Comparison of ENCODE assay signal across 28 cellular contexts in the genomic region with DNA sequence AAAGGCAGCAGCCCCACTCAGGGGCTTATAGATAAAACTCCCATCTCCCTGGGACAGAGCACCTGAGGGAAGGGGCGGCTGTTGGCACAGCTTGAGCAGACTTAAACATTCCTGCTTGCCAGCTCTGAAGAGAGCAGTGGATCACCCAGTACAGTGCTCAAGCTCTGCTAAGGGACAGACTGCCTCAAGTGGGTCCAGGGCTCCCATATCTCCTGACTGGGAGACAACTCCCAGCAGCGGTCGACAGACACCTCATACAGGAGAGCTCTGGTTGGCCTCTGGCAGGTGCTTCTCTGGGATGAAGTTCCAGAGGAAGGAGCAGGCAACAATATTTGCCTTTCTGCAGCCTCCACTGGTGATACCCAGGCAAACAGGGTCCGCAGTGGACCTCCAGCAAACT.
A peak's percentile ranks its signal among the peaks of the same experiment; 100 is the strongest.
DNase-seq lines count a peak whose midpoint lies in the region; ATAC-seq, FAIRE-seq and TF ChIP-seq lines count a peak whose summit lies in the region.
"Had no signal": no experiment of that assay in that cellular context is flagged by ENCODE, and none has a peak within 500 bp of the region (broad histone marks: within the 10 kb centered on the region; RNA-seq: fewer than 3 reads in every experiment).

No MANE protein-coding gene starts in this region.

- no peak for TF ChIP-seq EP300 in sigmoid colon (IDR thresholded peaks at IDR 0.05)

- H3K4me1 Mint-ChIP-seq in chondrocyte (ENCODE audit: low read depth): no peaks in the 10 kb centered on the region
- no peaks in the 10 kb centered on the region for H3K4me1 Mint-ChIP-seq in activated CD8-positive, alpha-beta T cell treated with anti-CD3 and anti-CD28 coated beads, Interleukin-2, amount 10 ng/mL, durations not matched to agents 7 days and 5 days (ENCODE audit: low read depth)
- H3K4me1 Mint-ChIP-seq: CD14-positive monocyte; CD4-positive, alpha-beta memory T cell; CD4-positive, CD25-positive, alpha-beta regulatory T cell; CD8-positive, alpha-beta memory T cell had no signal

- ATAC-seq in Right ventricle myocardium inferior: no peak
- ATAC-seq in pancreas: no peak
- no peak for ATAC-seq in activated CD8-positive, alpha-beta T cell treated with anti-CD3 and anti-CD28 coated beads, Interleukin-2, amount 10 ng/mL, durations not matched to agents 7 days and 5 days
- ATAC-seq: GM12878 had no signal

- peaks cover 6% of the 10 kb centered on the region for H3K36me3 Mint-ChIP-seq in chondrocyte (ENCODE audit: low read depth)
- no peaks in the 10 kb centered on the region for H3K36me3 Mint-ChIP-seq in activated CD8-positive, alpha-beta T cell treated with anti-CD3 and anti-CD28 coated beads, Interleukin-2, amount 10 ng/mL, durations not matched to agents 7 days and 5 days (ENCODE audit: low read depth)
- H3K36me3 Mint-ChIP-seq: CD14-positive monocyte; CD4-positive, alpha-beta memory T cell; CD4-positive, CD25-positive, alpha-beta regulatory T cell; CD8-positive, alpha-beta memory T cell had no signal

- CTCF ChIA-PET in activated CD8-positive, alpha-beta T cell treated with anti-CD3 and anti-CD28 coated beads, Interleukin-2, amount 10 ng/mL, durations not matched to agents 7 days and 5 days (lab: Charles Lee): no interaction called here

- H3K27me3 Mint-ChIP-seq in chondrocyte (ENCODE audit: low read depth): peaks cover 19% of the 10 kb centered on the region
- H3K27me3 Mint-ChIP-seq in activated CD8-positive, alpha-beta T cell treated with anti-CD3 and anti-CD28 coated beads, Interleukin-2, amount 10 ng/mL, durations not matched to agents 7 days and 5 days (ENCODE audit: low read depth): no peaks in the 10 kb centered on the region
- H3K27me3 Mint-ChIP-seq: CD4-positive, alpha-beta memory T cell; CD4-positive, CD25-positive, alpha-beta regulatory T cell; CD8-positive, alpha-beta memory T cell had no signal

- H3K4me3 Mint-ChIP-seq in chondrocyte (ENCODE audit: unreplicated experiment): no peak overlapping the region
- no peak overlapping the region for H3K4me3 Mint-ChIP-seq in activated CD8-positive, alpha-beta T cell treated with anti-CD3 and anti-CD28 coated beads, Interleukin-2, amount 10 ng/mL, durations not matched to agents 7 days and 5 days
- H3K4me3 Mint-ChIP-seq: CD14-positive monocyte; CD4-positive, alpha-beta memory T cell; CD4-positive, CD25-positive, alpha-beta regulatory T cell; CD8-positive, alpha-beta memory T cell had no signal

- H3K4me1 ChIP-seq in sigmoid colon (no peaks in the 10 kb centered on the region), pancreas (no peaks in the 10 kb centered on the region)
- H3K4me1 ChIP-seq: BE2C, BLaER1 had no signal

- intact Hi-C loops in Right ventricle myocardium inferior (cut with DNase I): no loop called here
- intact Hi-C loops in cardiac septum (cut with DNase I): no loop called here
- intact Hi-C loops in sigmoid colon (cut with DNase I): no loop called here
- intact Hi-C loops in pancreas (cut with DNase I): no loop called here

- no peak for FAIRE-seq in pancreas (lab: Jason Lieb, UNC)
- FAIRE-seq: A204.1, GM12878, GM12892, GM18507 had no signal

- 89 to 92% methylated on average over 4 of the region's 4 CpGs for WGBS in sigmoid colon, 2 donors
- 90 to 93% methylated on average over 4 of the region's 4 CpGs for WGBS in pancreas, 2 donors

- POLR2A ChIA-PET in activated CD8-positive, alpha-beta T cell treated with anti-CD3 and anti-CD28 coated beads, Interleukin-2, amount 10 ng/mL, durations not matched to agents 7 days and 5 days (lab: Charles Lee): no interaction called here

- H3K27ac ChIP-seq in sigmoid colon (no peak overlapping the region), pancreas (no peak overlapping the region)
- H3K27ac ChIP-seq: BLaER1 had no signal

- no peak for TF ChIP-seq POLR2A in sigmoid colon (IDR thresholded peaks at IDR 0.05)

- peaks cover 18% of the 10 kb centered on the region for H3K9me3 Mint-ChIP-seq in chondrocyte (ENCODE audit: low read depth)
- peaks cover 8% of the 10 kb centered on the region for H3K9me3 Mint-ChIP-seq in activated CD8-positive, alpha-beta T cell treated with anti-CD3 and anti-CD28 coated beads, Interleukin-2, amount 10 ng/mL, durations not matched to agents 7 days and 5 days (ENCODE audit: insufficient read depth)

- DNase-seq in Right ventricle myocardium inferior (ENCODE audit: missing footprints) (peak; percentile 30), cardiac septum (ENCODE audit: low spot score) (no peak), chondrocyte (ENCODE audit: low spot score) (peak; percentile 53), sigmoid colon (peak; percentile 32), pancreas (no peak), HK-2 (ENCODE audit: unreplicated experiment) (no peak)
- no peak for DNase-seq in activated CD8-positive, alpha-beta T cell treated with anti-CD3 and anti-CD28 coated beads, Interleukin-2, amount 10 ng/mL, durations not matched to agents 7 days and 5 days
- DNase-seq: 8988T; ACHN; BE2C; C1 segment of cervical spinal cord; CD4-positive, alpha-beta memory T cell; CD4-positive, CD25-positive, alpha-beta regulatory T cell; CD8-positive, alpha-beta memory T cell; COR-L47; DMS 273 treated with DMSO at 0.1 percent for 48 hours; DMS153; DMS53; DMS79; DND-41; EL; GDM1 had no signal

- H3K9me3 ChIP-seq in sigmoid colon: no peaks in the 10 kb centered on the region
- no peaks in the 10 kb centered on the region for H3K9me3 ChIP-seq in pancreas
- H3K9me3 ChIP-seq: BE2C, BLaER1 had no signal

- H3K4me3 ChIP-seq in sigmoid colon (no peak overlapping the region), pancreas (no peak overlapping the region)
- H3K4me3 ChIP-seq: BLaER1, GM12878 had no signal

- H3K27me3 ChIP-seq in sigmoid colon: no peaks in the 10 kb centered on the region
- H3K27me3 ChIP-seq in pancreas: no peaks in the 10 kb centered on the region
- H3K27me3 ChIP-seq: BE2C, BLaER1 had no signal

- H3K36me3 ChIP-seq in sigmoid colon (no peaks in the 10 kb centered on the region), pancreas (no peaks in the 10 kb centered on the region)
- H3K36me3 ChIP-seq: BE2C, BLaER1 had no signal

- H3K27ac Mint-ChIP-seq in chondrocyte (ENCODE audit: unreplicated experiment): no peak overlapping the region
- H3K27ac Mint-ChIP-seq in activated CD8-positive, alpha-beta T cell treated with anti-CD3 and anti-CD28 coated beads, Interleukin-2, amount 10 ng/mL, durations not matched to agents 7 days and 5 days: no peak overlapping the region
- H3K27ac Mint-ChIP-seq: CD14-positive monocyte; CD4-positive, alpha-beta memory T cell; CD4-positive, CD25-positive, alpha-beta regulatory T cell; CD8-positive, alpha-beta memory T cell had no signal

- TF ChIP-seq CTCF in chondrocyte (IDR thresholded peaks at IDR 0.05) (no peak), sigmoid colon (IDR thresholded peaks at IDR 0.05) (no peak), pancreas (IDR thresholded peaks at IDR 0.05) (no peak)

Comparison
In these comparisons a context has a peak if more than half of its experiments do, and no peak if none do; other contexts are left out.
1. DNase-seq: peak in Right ventricle myocardium inferior (single experiment), chondrocyte (single experiment) and sigmoid colon (single experiment); none in cardiac septum (single experiment), pancreas (0 of 6), HK-2 (single experiment) and activated CD8-positive, alpha-beta T cell treated with anti-CD3 and anti-CD28 coated beads, Interleukin-2, amount 10 ng/mL, durations not matched to agents 7 days and 5 days (single experiment).